Comparison of ENCODE assay signal across 20 cellular contexts in the genomic region with DNA sequence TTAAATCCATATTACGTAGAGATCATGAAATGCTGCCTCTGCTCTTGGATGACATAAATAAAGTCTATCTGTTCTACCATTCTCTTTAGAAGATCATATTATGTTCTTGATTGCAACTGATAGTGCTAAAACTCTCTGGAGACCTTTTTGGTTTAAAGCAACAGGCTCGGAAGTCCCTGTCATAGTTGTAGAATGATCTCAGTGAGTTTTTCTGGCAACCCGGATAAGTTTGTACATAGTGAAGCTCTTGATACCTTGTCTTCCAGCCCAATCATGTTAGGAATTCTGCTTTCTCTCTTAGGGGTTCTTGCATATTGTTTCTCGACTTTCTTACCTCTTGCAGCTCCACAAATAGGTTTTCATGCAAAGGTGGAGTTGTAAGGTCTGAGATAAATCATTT.
"Had no signal": no experiment of that assay in that cellular context is flagged by ENCODE, and none has a peak within 500 bp of the region (broad histone marks: within the 10 kb centered on the region; RNA-seq: fewer than 3 reads in every experiment).

No MANE protein-coding gene starts in this region.

- ATAC-seq: effector memory CD8-positive, alpha-beta T cell; left lobe of liver; lower lobe of right lung; natural killer cell treated with Interleukin-12 subunit alpha and Interleukin-12 subunit beta and Interleukin-15 and Interleukin-18, amount 100 ng/mL, for 72 hours; right lobe of liver had no signal

- H3K9ac ChIP-seq: neural progenitor cell had no signal

- H3K27me3 ChIP-seq: esophagus muscularis mucosa, neural progenitor cell, ovary, right lobe of liver, stomach, upper lobe of left lung, uterus had no signal

- H3K4me1 ChIP-seq: lower lobe of right lung, right lobe of liver, stomach, upper lobe of left lung, uterus had no signal

- H3K4me2 ChIP-seq: neural progenitor cell had no signal

- H3K27ac ChIP-seq: epithelial cell of prostate, esophagus muscularis mucosa, lower lobe of right lung, neural progenitor cell, ovary, right lobe of liver, skin epidermis, stomach, upper lobe of left lung had no signal

- H3K36me3 ChIP-seq: lower lobe of right lung, ovary, uterus had no signal

- H3K4me3 ChIP-seq: esophagus muscularis mucosa, lower lobe of right lung, neural progenitor cell, ovary, right lobe of liver, skin epidermis, stomach, upper lobe of left lung, uterus had no signal

- H2AFZ ChIP-seq: neural progenitor cell had no signal

- DNase-seq: cerebellar nuclear complex; effector memory CD8-positive, alpha-beta T cell; foreskin fibroblast; hippocampal formation; kidney glomerular epithelial cell; lower lobe of right lung; nucleus accumbens; ovary; right lobe of liver; stimulated activated CD4-positive, alpha-beta T cell treated with anti-CD3 and anti-CD28 coated beads, Interleukin-12 subunit alpha, Interleukin-12 subunit beta, amount 100 ng/mL, for 4 hours; stimulated activated naive CD4-positive, alpha-beta T cell; stomach; upper lobe of left lung; uterus had no signal
